1 cellular context compared by ENCODE assay signal in the genomic region with DNA sequence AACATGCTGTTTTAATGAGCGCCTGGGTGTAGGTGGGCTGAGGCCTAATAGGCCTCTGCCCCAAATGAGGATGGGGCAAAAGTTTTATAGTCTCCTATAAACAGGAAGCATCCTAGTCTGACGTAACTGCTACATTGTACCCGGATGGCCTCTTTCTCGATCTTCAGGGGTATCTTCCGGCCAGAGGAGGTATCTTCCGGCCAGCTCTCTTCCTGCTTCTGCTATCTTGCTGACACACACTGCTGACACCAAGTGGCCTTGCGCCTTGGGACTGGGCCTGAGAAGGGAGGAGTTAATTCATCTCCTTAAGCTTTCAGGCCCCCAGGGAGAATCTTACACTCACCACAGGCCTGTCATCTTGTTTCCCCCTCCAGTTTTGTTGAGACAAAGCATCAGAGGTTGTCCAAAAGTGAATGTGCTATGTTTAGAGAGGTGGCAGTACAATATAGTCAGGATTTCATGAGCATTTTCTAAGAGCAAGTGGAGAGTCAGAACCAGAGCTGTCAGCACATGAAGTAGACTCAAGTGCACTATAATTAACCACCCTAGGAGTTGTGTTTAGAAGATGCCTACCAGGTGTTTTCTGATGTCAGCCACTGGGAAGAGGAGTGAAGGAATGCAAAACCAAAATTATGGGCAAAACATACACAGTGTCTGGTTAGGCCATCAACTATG.
TF ChIP-seq lines count a peak whose summit lies in the region.

No MANE protein-coding gene starts in this region.

TF ChIP-seq in HepG2, 621 proteins besides CTCF, POLR2A, EP300 and RAD21:
- TF ChIP-seq, protein P1, sequence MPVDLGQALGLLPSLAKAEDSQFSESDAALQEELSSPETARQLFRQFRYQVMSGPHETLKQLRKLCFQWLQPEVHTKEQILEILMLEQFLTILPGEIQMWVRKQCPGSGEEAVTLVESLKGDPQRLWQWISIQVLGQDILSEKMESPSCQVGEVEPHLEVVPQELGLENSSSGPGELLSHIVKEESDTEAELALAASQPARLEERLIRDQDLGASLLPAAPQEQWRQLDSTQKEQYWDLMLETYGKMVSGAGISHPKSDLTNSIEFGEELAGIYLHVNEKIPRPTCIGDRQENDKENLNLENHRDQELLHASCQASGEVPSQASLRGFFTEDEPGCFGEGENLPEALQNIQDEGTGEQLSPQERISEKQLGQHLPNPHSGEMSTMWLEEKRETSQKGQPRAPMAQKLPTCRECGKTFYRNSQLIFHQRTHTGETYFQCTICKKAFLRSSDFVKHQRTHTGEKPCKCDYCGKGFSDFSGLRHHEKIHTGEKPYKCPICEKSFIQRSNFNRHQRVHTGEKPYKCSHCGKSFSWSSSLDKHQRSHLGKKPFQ (CRISPR knock-in tag; IDR thresholded peaks at IDR 0.05; ENCODE audit: insufficient replicate concordance): no peak
- TF ChIP-seq GABPA (IDR thresholded peaks at IDR 0.05; ENCODE audit: low read depth, low read length) (no peak), GABPA (CRISPR knock-in tag; IDR thresholded peaks at IDR 0.05; ENCODE audit: low read depth) (peak; percentile 55; the same call in 1 of the 2 replicates)
